Comparison of ENCODE assay signal across 21 cellular contexts in the genomic region with DNA sequence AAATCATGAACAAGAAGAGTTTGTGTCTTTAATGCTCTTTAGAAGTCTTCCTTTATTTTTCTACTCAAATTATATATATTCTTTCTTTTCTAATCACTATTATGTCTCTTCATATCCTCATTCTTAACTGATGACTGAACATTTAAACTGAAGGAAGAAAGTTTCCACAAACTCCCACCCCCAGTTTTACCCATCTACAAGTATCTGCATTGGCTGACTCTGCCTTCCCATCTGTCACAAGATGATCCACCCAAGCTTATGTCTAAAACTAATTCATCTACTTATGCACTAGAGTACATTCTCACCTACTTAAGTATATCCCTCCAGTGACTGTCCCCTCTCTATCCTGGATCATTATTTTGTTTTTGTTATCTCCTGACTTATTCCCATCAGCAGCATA.
"Had no signal": no experiment of that assay in that cellular context is flagged by ENCODE, and none has a peak within 500 bp of the region (broad histone marks: within the 10 kb centered on the region; RNA-seq: fewer than 3 reads in every experiment).

No MANE protein-coding gene starts in this region.

- H3K36me3 ChIP-seq: breast epithelium, heart right ventricle, left ventricle myocardium inferior, ovary, prostate gland, thyroid gland had no signal

- H3K27me3 Mint-ChIP-seq: activated naive CD4-positive, alpha-beta T cell treated with anti-CD3 and anti-CD28 coated beads, Interleukin-2, amount 50 U/mL, for 24 hours; central memory CD8-positive, alpha-beta T cell; natural killer cell treated with Interleukin-12 subunit alpha and Interleukin-12 subunit beta and Interleukin-15 and Interleukin-18, amount 100 ng/mL, for 72 hours; stimulated activated naive CD8-positive, alpha-beta T cell treated with anti-CD3 and anti-CD28 coated beads, Interleukin-15, Interleukin-2, amounts not matched to agents 100 ng/mL and 50 ng/mL, for 24 hours had no signal

- DNase-seq: activated gamma-delta T cell treated with Interleukin-2 at 50 U/mL for 16 hours; activated T-cell treated with anti-CD3 and anti-CD28 coated beads, Interleukin-2, amount 50 U/mL, for 1 hour; aorta; heart right ventricle; kidney; left ventricle myocardium inferior; ovary; stimulated activated CD4-positive, alpha-beta T cell treated with anti-CD3 and anti-CD28 coated beads, Interleukin-1b, Interleukin-23, amount 100 ng/mL, for 48 hours; substantia nigra; T-helper 1 cell; thyroid gland had no signal

- H3K4me3 ChIP-seq: breast epithelium, coronary artery, heart right ventricle, left ventricle myocardium inferior, ovary, prostate gland, thyroid gland had no signal

- H3K9me3 Mint-ChIP-seq: activated naive CD4-positive, alpha-beta T cell treated with anti-CD3 and anti-CD28 coated beads, Interleukin-2, amount 50 U/mL, for 24 hours had no signal

- H3K27me3 ChIP-seq: breast epithelium, heart right ventricle, ovary, thyroid gland had no signal

- ATAC-seq: heart right ventricle; natural killer cell treated with Interleukin-12 subunit alpha and Interleukin-12 subunit beta and Interleukin-15 and Interleukin-18, amount 100 ng/mL, for 72 hours had no signal

- H3K4me3 Mint-ChIP-seq: activated naive CD4-positive, alpha-beta T cell treated with anti-CD3 and anti-CD28 coated beads, Interleukin-2, amount 50 U/mL, for 24 hours; central memory CD8-positive, alpha-beta T cell; mesothelial cell of epicardium; natural killer cell treated with Interleukin-12 subunit alpha and Interleukin-12 subunit beta and Interleukin-15 and Interleukin-18, amount 100 ng/mL, for 72 hours; stimulated activated naive CD8-positive, alpha-beta T cell treated with anti-CD3 and anti-CD28 coated beads, Interleukin-15, Interleukin-2, amounts not matched to agents 100 ng/mL and 50 ng/mL, for 24 hours; WTC11 had no signal

- H3K4me1 Mint-ChIP-seq: activated naive CD4-positive, alpha-beta T cell treated with anti-CD3 and anti-CD28 coated beads, Interleukin-2, amount 50 U/mL, for 24 hours; central memory CD8-positive, alpha-beta T cell had no signal

- H3K27ac Mint-ChIP-seq: activated naive CD4-positive, alpha-beta T cell treated with anti-CD3 and anti-CD28 coated beads, Interleukin-2, amount 50 U/mL, for 24 hours; natural killer cell treated with Interleukin-12 subunit alpha and Interleukin-12 subunit beta and Interleukin-15 and Interleukin-18, amount 100 ng/mL, for 72 hours; stimulated activated naive CD8-positive, alpha-beta T cell treated with anti-CD3 and anti-CD28 coated beads, Interleukin-15, Interleukin-2, amounts not matched to agents 100 ng/mL and 50 ng/mL, for 24 hours; WTC11 had no signal

- H3K9me3 ChIP-seq: ovary, prostate gland, thyroid gland had no signal

- H3K27ac ChIP-seq: breast epithelium, coronary artery, epithelial cell of prostate, heart right ventricle, left ventricle myocardium inferior, ovary, prostate gland, thyroid gland had no signal

- H3K36me3 Mint-ChIP-seq: activated naive CD4-positive, alpha-beta T cell treated with anti-CD3 and anti-CD28 coated beads, Interleukin-2, amount 50 U/mL, for 24 hours; natural killer cell treated with Interleukin-12 subunit alpha and Interleukin-12 subunit beta and Interleukin-15 and Interleukin-18, amount 100 ng/mL, for 72 hours; WTC11 had no signal

- H3K4me1 ChIP-seq: breast epithelium, left ventricle myocardium inferior, prostate gland, thyroid gland had no signal
